ENCODE assay signal across 8 cellular contexts in the genomic region with DNA sequence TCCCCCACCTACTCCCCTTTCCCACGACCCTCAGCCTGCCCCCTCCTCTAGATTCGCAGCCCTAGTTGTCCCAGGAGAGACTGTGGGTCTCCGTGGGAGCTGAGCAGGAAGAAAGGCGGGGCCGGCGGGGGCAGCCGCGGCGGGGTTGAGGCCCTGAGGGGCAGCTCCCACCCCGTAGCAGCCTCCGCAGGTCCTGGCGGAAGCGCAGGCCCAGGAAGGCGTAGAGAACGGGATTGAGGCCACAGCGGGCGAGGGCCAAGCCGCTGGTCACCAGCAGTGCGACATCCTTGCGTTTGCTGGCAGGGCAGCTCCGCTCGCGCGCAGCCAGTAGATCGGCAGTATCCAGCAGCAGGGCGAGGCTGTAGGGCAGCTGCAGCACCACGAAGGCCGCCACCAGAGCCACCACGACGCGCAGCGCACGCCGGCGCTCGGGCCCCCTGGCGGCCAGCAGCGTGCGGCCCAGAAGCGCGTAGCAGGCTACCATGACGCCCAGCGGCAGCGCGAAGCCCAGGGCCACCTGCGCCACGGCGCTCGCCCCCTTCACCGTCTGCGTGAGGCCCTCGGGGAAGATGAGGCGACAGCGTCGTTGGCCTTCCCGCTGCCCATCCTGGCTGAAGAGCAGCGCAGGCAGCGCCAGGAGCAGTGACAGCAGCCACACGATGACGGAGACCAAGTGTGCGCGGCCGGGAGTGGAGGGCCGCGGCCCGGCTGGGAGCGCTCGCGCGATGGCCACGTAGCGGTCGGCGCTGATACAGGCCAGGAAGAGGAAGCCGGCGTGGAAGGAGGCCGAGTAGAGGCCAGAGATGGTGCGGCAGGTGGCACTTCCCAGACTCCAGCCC. TPM values are rescaled to one million over a fixed set of nuclear protein-coding genes. Genes with fewer than 3 reads are reported as not detected.
DNase-seq lines count a peak whose midpoint lies in the region; ATAC-seq and TF ChIP-seq lines count a peak whose summit lies in the region.

No MANE protein-coding gene starts in this region.

- 8 to 10% methylated on average over 45 to 62 of the region's 78 CpGs for WGBS in GM23248 (ENCODE audit: low coverage in 1 of 2, low lambda C conversion rate in 2 of 2, missing lambda C conversion rate in 2 of 2), 2 experiments
- WGBS in right lobe of liver (ENCODE audit: insufficient coverage, low coverage, low lambda C conversion rate, missing lambda C conversion rate), result 3% methylated on average over 19 of the region's 78 CpGs

- peaks cover 37% of the 10 kb centered on the region for H3K27me3 Mint-ChIP-seq in activated CD4-positive, alpha-beta T cell treated with anti-CD3 and anti-CD28 coated beads, Interleukin-2, amount 10 ng/mL, durations not matched to agents 24 days and 14 days

- no peaks in the 10 kb centered on the region for H3K9me2 ChIP-seq in GM23248 (ENCODE audit: insufficient read depth)

- peaks cover 21% of the 10 kb centered on the region for H3F3A ChIP-seq in GM23248 (ENCODE audit: insufficient read depth)

- H3K79me2 ChIP-seq in GM23248 (ENCODE audit: insufficient read depth), result peaks cover 25% of the 10 kb centered on the region

- DNase-seq in AG09319 (ENCODE audit: extremely low read depth, low read depth) (no peak), GM23248 (peak; percentile 90), NCI-H2171 treated with DMSO at 0.1 percent for 48 hours (lab: John Stamatoyannopoulos, UW) (peak; percentile 85), right lobe of liver (peak; percentile 85 to 87 (median 86))
- peak; percentile 94 for DNase-seq in activated CD4-positive, alpha-beta T cell treated with anti-CD3 and anti-CD28 coated beads, Interleukin-2, amount 10 ng/mL, durations not matched to agents 24 days and 14 days
- peak; percentile 64 to 66 for DNase-seq in stimulated activated CD4-positive, alpha-beta T cell treated with anti-CD3 and anti-CD28 coated beads, Interleukin-4, amount 100 ng/mL, for 48 hours (ENCODE audit: low read depth in 2 of 2)

- H3K9me3 ChIP-seq in GM23248 (ENCODE audit: low read depth), result no peaks in the 10 kb centered on the region
- no peaks in the 10 kb centered on the region for H3K9me3 ChIP-seq in duodenal mucosa (ENCODE audit: control insufficient read depth in 1 of 2, low read length in 2 of 2)
- no peaks in the 10 kb centered on the region for H3K9me3 ChIP-seq in right lobe of liver

- peak overlapping the region; percentile 80 for H3K27ac Mint-ChIP-seq in activated CD4-positive, alpha-beta T cell treated with anti-CD3 and anti-CD28 coated beads, Interleukin-2, amount 10 ng/mL, durations not matched to agents 24 days and 14 days

- H3K27me3 ChIP-seq in GM23248 (replicated peaks; ENCODE audit: insufficient read depth), result no peaks in the 10 kb centered on the region
- peaks cover 12 to 25% of the 10 kb centered on the region in 2 donors for H3K27me3 ChIP-seq in duodenal mucosa (ENCODE audit: control insufficient read depth in 1 of 2, insufficient read depth in 2 of 2, low read length in 2 of 2)
- peaks cover 0 to 5% of the 10 kb centered on the region in 2 donors for H3K27me3 ChIP-seq in right lobe of liver

- H3K9ac ChIP-seq in GM23248 (peak overlapping the region; percentile 77), duodenal mucosa (ENCODE audit: low read depth in 1 of 2, low read length in 2 of 2) (peak overlapping the region; percentile 73 to 74)

- no peaks in the 10 kb centered on the region for H3K36me3 Mint-ChIP-seq in activated CD4-positive, alpha-beta T cell treated with anti-CD3 and anti-CD28 coated beads, Interleukin-2, amount 10 ng/mL, durations not matched to agents 24 days and 14 days (ENCODE audit: low read depth)

- H3K4me1 Mint-ChIP-seq in activated CD4-positive, alpha-beta T cell treated with anti-CD3 and anti-CD28 coated beads, Interleukin-2, amount 10 ng/mL, durations not matched to agents 24 days and 14 days, result peaks cover 55% of the 10 kb centered on the region

- no peaks in the 10 kb centered on the region for H3K9me3 Mint-ChIP-seq in activated CD4-positive, alpha-beta T cell treated with anti-CD3 and anti-CD28 coated beads, Interleukin-2, amount 10 ng/mL, durations not matched to agents 24 days and 14 days

- H3K4me2 ChIP-seq in GM23248 (ENCODE audit: unreplicated experiment), result peak overlapping the region; percentile 48

- intact Hi-C loops in activated CD4-positive, alpha-beta T cell treated with anti-CD3 and anti-CD28 coated beads, Interleukin-2, amount 10 ng/mL, durations not matched to agents 24 days and 14 days (cut with micrococcal nuclease), result loop anchor here (1.0 to 5.0 kb wide), 3 partner anchors 101 to 487 kb away; partner anchors contain the start of genes GHDC and WNK4
- intact Hi-C loops in right lobe of liver (cut with DNase I), result loop anchor here (10.0 kb wide), 2 partner anchors 65 to 95 kb away; no protein-coding TSS in a partner anchor

- H3K4me3 Mint-ChIP-seq in activated CD4-positive, alpha-beta T cell treated with anti-CD3 and anti-CD28 coated beads, Interleukin-2, amount 10 ng/mL, durations not matched to agents 24 days and 14 days, result peak overlapping the region; percentile 81

- H3K4me3 ChIP-seq in GM23248 (peak overlapping the region; percentile 37), duodenal mucosa (ENCODE audit: low read depth in 1 of 2, low read length in 2 of 2) (peak overlapping the region; percentile 48 to 65), right lobe of liver (peak overlapping the region; percentile 14 to 45 (median 32))

- in situ Hi-C loops in GM23248 (cut with MboI), result no loop called here

- peak overlapping the region; percentile 85 for H3K27ac ChIP-seq in GM23248
- peak overlapping the region; percentile 95 for H3K27ac ChIP-seq in duodenal mucosa (ENCODE audit: low read depth, low read length)
- peak overlapping the region; percentile 85 to 90 (median 87) for H3K27ac ChIP-seq in right lobe of liver

- TF ChIP-seq CTCF in AG09319 (IDR thresholded peaks at IDR 0.05; ENCODE audit: low read depth, low read length) (peak; percentile 52), right lobe of liver (IDR thresholded peaks at IDR 0.05) (peak; percentile 90 to 96 (median 94))

- peak overlapping the region; percentile 78 for H2AFZ ChIP-seq in GM23248

- H3K4me1 ChIP-seq in GM23248 (ENCODE audit: insufficient read depth) (peaks cover 31% of the 10 kb centered on the region), duodenal mucosa (ENCODE audit: control insufficient read depth in 1 of 2, insufficient read depth in 2 of 2, low read length in 2 of 2) (peaks cover 64 to 77% of the 10 kb centered on the region in 2 donors), right lobe of liver (peaks cover 0 to 45% (median 7%) of the 10 kb centered on the region in 4 donors)

- no peaks in the 10 kb centered on the region for H4K20me1 ChIP-seq in GM23248 (ENCODE audit: insufficient read depth)

- H3K36me3 ChIP-seq in GM23248 (ENCODE audit: low read depth) (no peaks in the 10 kb centered on the region), duodenal mucosa (ENCODE audit: control insufficient read depth in 1 of 2, insufficient read depth in 2 of 2, low read length in 2 of 2) (no peaks in the 10 kb centered on the region), right lobe of liver (no peaks in the 10 kb centered on the region)

- TF ChIP-seq POLR2A in right lobe of liver (IDR thresholded peaks at IDR 0.05), result no peak

- ATAC-seq in right lobe of liver, result peak; percentile 46 to 61 (median 54)
- ATAC-seq in GM18520 (IDR thresholded peaks at IDR 0.05; ENCODE audit: unreplicated experiment), result no peak

RNA-seq across cellular contexts. Expression of gene CCR10, which starts 1.9 kb away (rescaled TPM):
- 1.1 and 3.5 TPM in 2 replicates for total RNA-seq in GM23248 (2014; rRNA removed; shearing (Covaris generic))
- polyA plus RNA-seq in GM23248 (2016; fragmentation: Nextera tagmentation; extraction: Ambion mirVana), result 1.6 and 2.5 TPM in 2 replicates
- total RNA-seq in activated CD4-positive, alpha-beta T cell treated with anti-CD3 and anti-CD28 coated beads, Interleukin-2, amount 10 ng/mL, durations not matched to agents 24 days and 14 days, result 0.17 and 0.75 TPM in 2 replicates
- total RNA-seq in right lobe of liver, result under 1 TPM in 3 of 6 experiments, not detected in 3; 0.21 to 0.34 (median 0.31) TPM

RNA-seq across cellular contexts. Expression of gene CNTNAP1, which starts 2.6 kb away (rescaled TPM):
- total RNA-seq in GM23248 (2014; rRNA removed; shearing (Covaris generic)), result 23.3 and 24.5 TPM in 2 replicates
- polyA plus RNA-seq in GM23248 (2016; fragmentation: Nextera tagmentation; extraction: Ambion mirVana), result 3.2 and 3.6 TPM in 2 replicates
- 3.0 and 3.2 TPM in 2 replicates for total RNA-seq in activated CD4-positive, alpha-beta T cell treated with anti-CD3 and anti-CD28 coated beads, Interleukin-2, amount 10 ng/mL, durations not matched to agents 24 days and 14 days
- total RNA-seq in right lobe of liver, result 1 to 10 TPM in 1 of 6 experiments, under 1 TPM in 5; 0.42 to 1.8 (median 0.56) TPM

RNA-seq across cellular contexts. Expression of gene PLEKHH3, which starts 2.9 kb away (rescaled TPM):
- 19.0 and 32.2 TPM in 2 replicates for total RNA-seq in GM23248 (2014; rRNA removed; shearing (Covaris generic))
- 6.4 and 7.5 TPM in 2 replicates for polyA plus RNA-seq in GM23248 (2016; fragmentation: Nextera tagmentation; extraction: Ambion mirVana)
- 0.77 and 1.1 TPM in 2 replicates for total RNA-seq in activated CD4-positive, alpha-beta T cell treated with anti-CD3 and anti-CD28 coated beads, Interleukin-2, amount 10 ng/mL, durations not matched to agents 24 days and 14 days
- 10 to 100 TPM in 5 of 6 experiments, 1 to 10 TPM in 1; 8.1 to 23.7 (median 11.2) TPM for total RNA-seq in right lobe of liver

RNA-seq across cellular contexts. Expression of gene TUBG2, which starts 20.6 kb away (rescaled TPM):
- total RNA-seq in GM23248 (2014; rRNA removed; shearing (Covaris generic)), result 12.1 and 14.4 TPM in 2 replicates
- 29.8 and 30.9 TPM in 2 replicates for polyA plus RNA-seq in GM23248 (2016; fragmentation: Nextera tagmentation; extraction: Ambion mirVana)
- 11.8 and 12.9 TPM in 2 replicates for total RNA-seq in activated CD4-positive, alpha-beta T cell treated with anti-CD3 and anti-CD28 coated beads, Interleukin-2, amount 10 ng/mL, durations not matched to agents 24 days and 14 days
- total RNA-seq in right lobe of liver, result 10 to 100 TPM in 1 of 6 experiments, 1 to 10 TPM in 5; 6.8 to 10.7 (median 7.5) TPM
